Comparison of ENCODE assay signal across 1 cellular context in genomic region chr2:119156891-119157773, GRCh38.
TF ChIP-seq lines count a peak whose summit lies in the region.

No MANE protein-coding gene starts in this region.

TF ChIP-seq in neural cell, 6 proteins besides CTCF, POLR2A, EP300 and RAD21:
- TF ChIP-seq REST (IDR thresholded peaks at IDR 0.05; ENCODE audit: borderline replicate concordance): no peak
- peak; percentile 66 for TF ChIP-seq EZH2 (IDR thresholded peaks at IDR 0.05; ENCODE audit: borderline replicate concordance, insufficient read depth, low read length, poor library complexity, severe bottlenecking)
TF ChIP-seq in neural cell: peak in this region for 1.
